In the genomic region with DNA sequence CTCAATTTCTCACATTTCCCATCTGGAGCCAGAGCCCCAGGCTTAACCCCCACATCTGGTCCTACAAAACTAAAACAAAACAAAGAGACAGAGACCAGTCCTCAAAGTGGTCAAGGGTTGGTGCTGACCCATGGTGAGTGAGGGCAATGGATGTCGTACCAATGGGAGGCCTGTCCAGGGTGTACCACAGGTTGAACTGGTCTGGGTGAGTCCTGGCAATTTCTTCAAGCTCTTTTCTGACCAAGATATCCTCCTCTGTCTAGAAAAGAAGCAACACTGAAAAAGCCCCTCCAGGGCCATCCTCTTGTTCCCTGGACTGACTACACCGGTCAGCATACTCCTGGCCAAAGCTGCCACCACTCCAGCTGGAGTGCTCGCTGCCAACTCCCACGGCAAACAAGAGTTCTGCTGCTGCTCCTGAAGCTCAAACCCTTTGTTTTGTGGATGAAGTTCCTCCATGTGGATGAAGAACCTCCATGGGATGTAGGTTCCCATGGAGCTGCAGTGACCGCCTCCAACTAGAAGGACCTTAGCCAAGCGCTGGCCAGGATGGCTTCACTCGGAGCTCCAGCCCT, we compare ENCODE assay signal across 1 cellular context.
TF ChIP-seq lines count a peak whose summit lies in the region.

No MANE protein-coding gene starts in this region.

TF ChIP-seq in HepG2, 621 proteins besides CTCF, POLR2A, EP300 and RAD21:
- TF ChIP-seq HNRNPK (IDR thresholded peaks at IDR 0.05; ENCODE audit: low read depth, low read length, poor library complexity, severe bottlenecking) (no peak), KAT7 (CRISPR knock-in tag; IDR thresholded peaks at IDR 0.05; ENCODE audit: borderline replicate concordance) (no peak), ARHGAP35 (CRISPR knock-in tag; IDR thresholded peaks at IDR 0.05; ENCODE audit: borderline replicate concordance) (no peak), RFXANK (CRISPR knock-in tag; IDR thresholded peaks at IDR 0.05) (no peak), PHF20 (CRISPR knock-in tag; IDR thresholded peaks at IDR 0.05) (0 out of 2 replicates have a peak, but pooled peaks have one; percentile 2), REL (CRISPR knock-in tag; conservative IDR thresholded peaks at IDR 0.05) (no peak)
- TF ChIP-seq, protein P1, sequence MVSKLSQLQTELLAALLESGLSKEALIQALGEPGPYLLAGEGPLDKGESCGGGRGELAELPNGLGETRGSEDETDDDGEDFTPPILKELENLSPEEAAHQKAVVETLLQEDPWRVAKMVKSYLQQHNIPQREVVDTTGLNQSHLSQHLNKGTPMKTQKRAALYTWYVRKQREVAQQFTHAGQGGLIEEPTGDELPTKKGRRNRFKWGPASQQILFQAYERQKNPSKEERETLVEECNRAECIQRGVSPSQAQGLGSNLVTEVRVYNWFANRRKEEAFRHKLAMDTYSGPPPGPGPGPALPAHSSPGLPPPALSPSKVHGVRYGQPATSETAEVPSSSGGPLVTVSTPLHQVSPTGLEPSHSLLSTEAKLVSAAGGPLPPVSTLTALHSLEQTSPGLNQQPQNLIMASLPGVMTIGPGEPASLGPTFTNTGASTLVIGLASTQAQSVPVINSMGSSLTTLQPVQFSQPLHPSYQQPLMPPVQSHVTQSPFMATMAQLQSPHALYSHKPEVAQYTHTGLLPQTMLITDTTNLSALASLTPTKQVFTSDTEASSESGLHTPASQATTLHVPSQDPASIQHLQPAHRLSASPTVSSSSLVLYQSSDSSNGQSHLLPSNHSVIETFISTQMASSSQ (IDR thresholded peaks at IDR 0.05; ENCODE audit: low read depth), result no peak
- TF ChIP-seq, protein P1 (CRISPR knock-in tag; IDR thresholded peaks at IDR 0.05; ENCODE audit: borderline replicate concordance), result no peak
- TF ChIP-seq, protein P2, sequence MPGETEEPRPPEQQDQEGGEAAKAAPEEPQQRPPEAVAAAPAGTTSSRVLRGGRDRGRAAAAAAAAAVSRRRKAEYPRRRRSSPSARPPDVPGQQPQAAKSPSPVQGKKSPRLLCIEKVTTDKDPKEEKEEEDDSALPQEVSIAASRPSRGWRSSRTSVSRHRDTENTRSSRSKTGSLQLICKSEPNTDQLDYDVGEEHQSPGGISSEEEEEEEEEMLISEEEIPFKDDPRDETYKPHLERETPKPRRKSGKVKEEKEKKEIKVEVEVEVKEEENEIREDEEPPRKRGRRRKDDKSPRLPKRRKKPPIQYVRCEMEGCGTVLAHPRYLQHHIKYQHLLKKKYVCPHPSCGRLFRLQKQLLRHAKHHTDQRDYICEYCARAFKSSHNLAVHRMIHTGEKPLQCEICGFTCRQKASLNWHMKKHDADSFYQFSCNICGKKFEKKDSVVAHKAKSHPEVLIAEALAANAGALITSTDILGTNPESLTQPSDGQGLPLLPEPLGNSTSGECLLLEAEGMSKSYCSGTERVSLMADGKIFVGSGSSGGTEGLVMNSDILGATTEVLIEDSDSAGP (CRISPR knock-in tag; IDR thresholded peaks at IDR 0.05; ENCODE audit: borderline replicate concordance), result no peak
